ENCODE assay signal across 10 cellular contexts in the genomic region with DNA sequence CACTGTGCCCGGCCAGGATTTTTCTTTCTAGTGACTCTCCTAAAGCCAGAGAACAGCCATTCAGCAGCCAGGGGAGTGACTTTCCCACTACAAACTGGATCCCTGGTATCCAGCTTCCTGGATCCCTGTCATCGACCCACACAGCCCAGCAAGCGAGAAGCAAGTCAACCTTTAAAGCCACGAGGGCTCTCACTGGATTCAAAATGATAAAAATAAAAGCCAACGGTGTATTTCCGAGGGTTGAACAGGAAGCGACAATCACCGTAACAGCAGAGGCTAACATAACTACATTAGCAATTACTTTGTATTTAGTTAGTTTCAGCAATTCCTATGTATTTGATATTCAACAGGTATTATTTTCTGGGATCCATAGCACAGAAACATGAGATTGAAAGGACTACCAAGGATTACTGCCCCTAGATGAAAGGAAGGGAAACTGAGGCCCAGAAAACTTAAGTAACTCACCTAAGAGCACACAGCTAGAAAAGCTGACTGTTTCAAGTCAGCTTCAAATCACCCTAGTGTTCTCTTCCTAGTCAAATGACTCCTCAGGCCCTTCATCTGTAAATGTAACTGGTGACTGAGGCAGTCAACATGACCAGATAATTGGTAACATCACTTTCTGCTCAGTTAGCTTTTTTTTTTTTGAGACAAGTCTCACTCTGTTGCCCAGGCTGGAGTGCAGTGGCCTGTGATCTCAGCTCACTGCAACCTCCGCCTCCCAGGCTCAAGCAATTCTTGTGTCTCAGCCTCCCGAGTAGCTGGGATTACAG. TPM values are rescaled to one million over a fixed set of nuclear protein-coding genes. Genes with fewer than 3 reads are reported as not detected.
DNase-seq lines count a peak whose midpoint lies in the region; ATAC-seq and TF ChIP-seq lines count a peak whose summit lies in the region.
"Had no signal": no experiment of that assay in that cellular context is flagged by ENCODE, and none has a peak within 500 bp of the region (broad histone marks: within the 10 kb centered on the region; RNA-seq: fewer than 3 reads in every experiment).

No MANE protein-coding gene starts in this region.

- H3K36me3 ChIP-seq in heart left ventricle = peaks cover 0 to 7% (median 0%) of the 10 kb centered on the region in 9 donors
- H3K36me3 ChIP-seq in muscle layer of colon (ENCODE audit: insufficient read depth, low read length) = no peaks in the 10 kb centered on the region
- no peaks in the 10 kb centered on the region for H3K36me3 ChIP-seq in uterus
- H3K36me3 ChIP-seq in Caco-2 (ENCODE audit: control insufficient read depth, insufficient read depth, low read length) = no peaks in the 10 kb centered on the region; the same call in 1 of the 2 replicates
- H3K36me3 ChIP-seq in SK-N-SH (replicated peaks in 1 of 2; ENCODE audit: control insufficient read depth in 1 of 2, insufficient read depth in 2 of 2, low read length in 1 of 2) = peaks cover 0 to 16% of the 10 kb centered on the region in 2 experiments

- no peaks in the 10 kb centered on the region for H3K9me3 Mint-ChIP-seq in central memory CD8-positive, alpha-beta T cell
- no peaks in the 10 kb centered on the region for H3K9me3 Mint-ChIP-seq in Caco-2 (ENCODE audit: unreplicated experiment)

- peak overlapping the region; percentile 22 to 100 (median 98) for H3K27ac ChIP-seq in heart left ventricle
- peak overlapping the region; percentile 12 for H3K27ac ChIP-seq in muscle layer of colon (ENCODE audit: low read depth, low read length)
- peak overlapping the region; percentile 97 to 100 for H3K27ac ChIP-seq in uterus
- H3K27ac ChIP-seq in SK-N-SH (ENCODE audit: low read depth in 2 of 2, low read length in 1 of 2) = peak overlapping the region in 1 of 2 experiments; percentile 12; a peak in 1 of 4 replicates
- H3K27ac ChIP-seq: VCaP had no signal

- peak overlapping the region; percentile 99 for H3K27ac Mint-ChIP-seq in central memory CD8-positive, alpha-beta T cell (ENCODE audit: low read depth)
- no peak overlapping the region for H3K27ac Mint-ChIP-seq in Caco-2 (ENCODE audit: unreplicated experiment)

- peaks cover 8% of the 10 kb centered on the region; the same call in 1 of the 2 replicates for H3K79me2 ChIP-seq in SK-N-SH (ENCODE audit: insufficient read depth)

- 27 to 35% (median 35%) methylated on average over 10 of the region's 10 CpGs for WGBS in heart left ventricle, 4 donors
- WGBS in SK-N-SH (ENCODE audit: low lambda C conversion rate) = 81% methylated on average over 10 of the region's 10 CpGs

- H3K4me2 ChIP-seq in SK-N-SH = no peak overlapping the region

- H3K9me2 ChIP-seq in SK-N-SH = no peaks in the 10 kb centered on the region

- no peak overlapping the region for H3K9ac ChIP-seq in muscle layer of colon (ENCODE audit: low read length)
- no peak overlapping the region for H3K9ac ChIP-seq in SK-N-SH

- no peak for TF ChIP-seq RAD21 in SK-N-SH (IDR thresholded peaks at IDR 0.05; ENCODE audit: low read length)

- TF ChIP-seq CTCF in heart left ventricle (IDR thresholded peaks at IDR 0.05) = no peak
- TF ChIP-seq CTCF in uterus (IDR thresholded peaks at IDR 0.05) = no peak
- TF ChIP-seq CTCF in Caco-2 (IDR thresholded peaks at IDR 0.05; ENCODE audit: insufficient read depth in 1 of 2, low read depth in 1 of 2, low read length in 1 of 2, severe bottlenecking in 1 of 2, unreplicated experiment in 1 of 2) = no peak
- no peak for TF ChIP-seq CTCF in SK-N-SH (IDR thresholded peaks at IDR 0.05)

- ATAC-seq in heart left ventricle (no peak), Right ventricle myocardium superior (ENCODE audit: poor library complexity) (no peak)
- no peak for ATAC-seq in central memory CD8-positive, alpha-beta T cell (replicated peaks; ENCODE audit: extremely low read depth, poor library complexity, severe bottlenecking)

- H3K36me3 Mint-ChIP-seq in central memory CD8-positive, alpha-beta T cell (ENCODE audit: insufficient read depth) = peaks cover 31% of the 10 kb centered on the region
- H3K36me3 Mint-ChIP-seq in Caco-2 (ENCODE audit: insufficient read depth, unreplicated experiment) = peaks cover 25% of the 10 kb centered on the region

- peak in 3 of 5 donors; percentile 28 to 36 (median 29) for DNase-seq in heart left ventricle
- DNase-seq in Right ventricle myocardium superior = no peak
- DNase-seq in central memory CD8-positive, alpha-beta T cell (ENCODE audit: low spot score in 2 of 2) = no peak
- DNase-seq in uterus = no peak
- DNase-seq in D341Med (ENCODE audit: low spot score) = no peak
- no peak for DNase-seq in Caco-2
- DNase-seq in SK-N-SH = no peak

- no TSS peak for BruUV-seq in Caco-2 (replicated peaks; lab: Mats Ljungman, UMichigan)

- H3K4me3 Mint-ChIP-seq in central memory CD8-positive, alpha-beta T cell = peak overlapping the region; percentile 60
- H3K4me3 Mint-ChIP-seq in Caco-2 (ENCODE audit: unreplicated experiment) = no peak overlapping the region

- CTCF ChIA-PET in Caco-2 (lab: Charles Lee) = no interaction called here
- CTCF ChIA-PET in SK-N-SH (lab: Yijun Ruan, JAX) = interaction anchor here (1.0 kb wide), 1 partner anchor 65 kb away, joined by 3 read pairs; a partner anchor contains a TSS

- TF ChIP-seq EP300 in SK-N-SH (IDR thresholded peaks at IDR 0.05; ENCODE audit: borderline replicate concordance in 1 of 2, low read depth in 1 of 2, low read length in 1 of 2) = no peak

- H3K4me3 ChIP-seq in heart left ventricle (no peak overlapping the region), muscle layer of colon (ENCODE audit: low read depth in 1 of 2, low read length in 2 of 2) (no peak overlapping the region), uterus (no peak overlapping the region), Caco-2 (ENCODE audit: low read depth, low read length) (no peak overlapping the region), SK-N-SH (ENCODE audit: low read depth in 2 of 2, low read length in 1 of 2) (no peak overlapping the region)

- peaks cover 36% of the 10 kb centered on the region for H3K4me1 Mint-ChIP-seq in central memory CD8-positive, alpha-beta T cell
- no peaks in the 10 kb centered on the region for H3K4me1 Mint-ChIP-seq in Caco-2 (ENCODE audit: low read depth, unreplicated experiment)

- H3K27me3 ChIP-seq in heart left ventricle (no peaks in the 10 kb centered on the region), muscle layer of colon (ENCODE audit: control insufficient read depth in 1 of 2, insufficient read depth in 2 of 2, low read length in 2 of 2) (no peaks in the 10 kb centered on the region), uterus (no peaks in the 10 kb centered on the region), Caco-2 (replicated peaks; ENCODE audit: control insufficient read depth, insufficient read depth, low read length) (no peaks in the 10 kb centered on the region), SK-N-SH (ENCODE audit: insufficient read depth) (no peaks in the 10 kb centered on the region)

- no peaks in the 10 kb centered on the region for H3K27me3 Mint-ChIP-seq in central memory CD8-positive, alpha-beta T cell
- H3K27me3 Mint-ChIP-seq in Caco-2 (ENCODE audit: insufficient read depth, unreplicated experiment) = no peaks in the 10 kb centered on the region

- peaks cover 0 to 9% (median 0%) of the 10 kb centered on the region in 12 donors for H3K9me3 ChIP-seq in heart left ventricle
- H3K9me3 ChIP-seq in muscle layer of colon (ENCODE audit: low read length) = no peaks in the 10 kb centered on the region
- H3K9me3 ChIP-seq in uterus = no peaks in the 10 kb centered on the region
- no peaks in the 10 kb centered on the region for H3K9me3 ChIP-seq in Caco-2
- peaks cover 10% of the 10 kb centered on the region; the same call in 1 of the 2 replicates for H3K9me3 ChIP-seq in SK-N-SH

- H3F3A ChIP-seq in SK-N-SH (replicated peaks; ENCODE audit: insufficient read depth) = peaks cover 16% of the 10 kb centered on the region

- POLR2A ChIA-PET in Caco-2 (lab: Charles Lee) = no interaction called here
- POLR2A ChIA-PET in SK-N-SH (lab: Yijun Ruan, JAX) = interaction anchor here (1.4 kb wide), 1 partner anchor 10 kb away, joined by 3 read pairs; no protein-coding TSS in a partner anchor

- no peak overlapping the region for H2AFZ ChIP-seq in SK-N-SH (ENCODE audit: low read depth)

- intact Hi-C loops in heart left ventricle (cut with DNase I) = loop anchor here in 6 of 10 donors (2.0 to 10.0 kb wide), 2 partner anchors 49 to 51 kb away; a partner anchor contains a TSS
- intact Hi-C loops in Right ventricle myocardium superior (cut with DNase I) = no loop called here
- intact Hi-C loops in uterus (cut with DNase I; ENCODE audit: low total_unique reads) = no loop called here
- intact Hi-C loops in Caco-2 (cut with micrococcal nuclease; ENCODE audit: unreplicated experiment) = no loop called here

- no peaks in the 10 kb centered on the region for H4K20me1 ChIP-seq in SK-N-SH (ENCODE audit: insufficient read depth)

- TF ChIP-seq POLR2A in heart left ventricle (IDR thresholded peaks at IDR 0.05) (no peak), uterus (IDR thresholded peaks at IDR 0.05) (no peak)

- H3K4me1 ChIP-seq in heart left ventricle (peaks cover 0 to 52% (median 32%) of the 10 kb centered on the region in 12 donors), muscle layer of colon (ENCODE audit: insufficient read depth, low read length) (peaks cover 26% of the 10 kb centered on the region), uterus (no peaks in the 10 kb centered on the region), Caco-2 (no peaks in the 10 kb centered on the region), SK-N-SH (ENCODE audit: control insufficient read depth in 1 of 2, insufficient read depth in 2 of 2, low read depth in 1 of 2, low read length in 1 of 2) (peaks cover 0 to 7% of the 10 kb centered on the region in 2 experiments; a peak in 1 of 4 replicates)

RNA-seq across cellular contexts. Expression of a gene that starts 2.7 kb away (rescaled TPM):
- total RNA-seq in heart left ventricle (10 to 100 TPM in 5 of 9 donors, 1 to 10 TPM in 4; 6.0 to 15.4 (median 11.6) TPM), Right ventricle myocardium superior (13.0 TPM), uterus (10 to 100 TPM in 1 of 4 donors, 1 to 10 TPM in 2, under 1 TPM in 1; 0.26 to 14.1 (median 4.1) TPM), Caco-2 (2022) (11.5 and 13.4 TPM in 2 replicates)
- polyA plus RNA-seq in heart left ventricle (1 to 10 TPM; 4.0 to 6.2 TPM), SK-N-SH (2012; rRNA removed) (0.54 and 1.5 TPM in 2 replicates)
- polyA plus RNA-seq in SK-N-SH (2012; cell fraction: cytosol; rRNA removed) = 0.64 and 1.2 TPM in 2 replicates
- 6.2 and 9.3 TPM in 2 replicates for polyA plus RNA-seq in SK-N-SH (2012; cell fraction: nucleus; rRNA removed)

RNA-seq across cellular contexts. Expression of a gene that starts 24.5 kb away (rescaled TPM):
- total RNA-seq in heart left ventricle (not detected), Right ventricle myocardium superior (not detected), uterus (not detected), Caco-2 (2022) (not detected in 2 replicates)
- polyA plus RNA-seq in heart left ventricle (not detected), SK-N-SH (2012; rRNA removed) (not detected in 2 replicates)
- polyA plus RNA-seq in SK-N-SH (2012; cell fraction: cytosol; rRNA removed) = not detected in 2 replicates
- polyA plus RNA-seq in SK-N-SH (2012; cell fraction: nucleus; rRNA removed) = not detected in 2 replicates
- total RNA-seq: LHCN-M2 had no signal

RNA-seq across cellular contexts. Expression of a gene that starts 28.1 kb away (rescaled TPM):
- total RNA-seq in heart left ventricle (1 to 10 TPM; 2.4 to 8.2 (median 4.2) TPM), Right ventricle myocardium superior (5.3 TPM), uterus (1 to 10 TPM; 1.0 to 10.0 (median 3.7) TPM), Caco-2 (2022) (4.7 and 5.6 TPM in 2 replicates)
- polyA plus RNA-seq in heart left ventricle (1 to 10 TPM; 3.2 to 5.1 TPM), SK-N-SH (2012; rRNA removed) (9.3 TPM in 2 replicates)
- polyA plus RNA-seq in SK-N-SH (2012; cell fraction: cytosol; rRNA removed) = 5.5 and 7.5 TPM in 2 replicates
- 6.4 and 7.6 TPM in 2 replicates for polyA plus RNA-seq in SK-N-SH (2012; cell fraction: nucleus; rRNA removed)

RNA-seq across cellular contexts. Expression of a gene that starts 51.2 kb away (rescaled TPM):
- total RNA-seq in heart left ventricle = 10 to 100 TPM in 8 of 9 donors, 1 to 10 TPM in 1; 8.4 to 21.4 (median 17.6) TPM
- polyA plus RNA-seq in heart left ventricle = 10 to 100 TPM; 24.3 to 25.8 TPM
- 15.4 TPM for total RNA-seq in Right ventricle myocardium superior
- 10 to 100 TPM; 11.2 to 39.6 (median 20.1) TPM for total RNA-seq in uterus
- 41.1 and 43.0 TPM in 2 replicates for total RNA-seq in Caco-2 (2022)
- polyA plus RNA-seq in SK-N-SH (2012; rRNA removed) = 36.7 and 55.6 TPM in 2 replicates
- polyA plus RNA-seq in SK-N-SH (2012; cell fraction: cytosol; rRNA removed) = 12.5 and 21.6 TPM in 2 replicates
- 239 and 253 TPM in 2 replicates for polyA plus RNA-seq in SK-N-SH (2012; cell fraction: nucleus; rRNA removed)

RNA-seq across cellular contexts. Expression of a gene that starts 58.4 kb away (rescaled TPM):
- total RNA-seq in heart left ventricle (under 1 TPM in 3 of 9 donors, not detected in 6; 0.14 to 0.60 (median 0.32) TPM), Right ventricle myocardium superior (not detected), uterus (1 to 10 TPM in 1 of 4 donors, under 1 TPM in 1, not detected in 2; 0.55 to 4.3 TPM), Caco-2 (2022) (25.9 TPM in 2 replicates)
- polyA plus RNA-seq in heart left ventricle (under 1 TPM; 0.06 to 0.30 TPM), SK-N-SH (2012; rRNA removed) (5.2 and 5.5 TPM in 2 replicates)
- polyA plus RNA-seq in SK-N-SH (2012; cell fraction: cytosol; rRNA removed) = 4.3 and 5.5 TPM in 2 replicates
- polyA plus RNA-seq in SK-N-SH (2012; cell fraction: nucleus; rRNA removed) = 3.1 and 3.6 TPM in 2 replicates

Comparison
In these comparisons a context has a peak if more than half of its experiments do, and no peak if none do; other contexts are left out.
1. DNase-seq: peak in heart left ventricle (3 of 5); none in Right ventricle myocardium superior (single experiment), central memory CD8-positive, alpha-beta T cell (0 of 2), uterus (0 of 2), D341Med (single experiment), Caco-2 (0 of 2) and SK-N-SH (single experiment).
2. intact Hi-C loops: an anchor here in heart left ventricle (2.0 to 10.0 kb wide); none called in Right ventricle myocardium superior, uterus and Caco-2.